Comparison of ENCODE assay signal across 22 cellular contexts in genomic region chr16:69318177-69318910, GRCh38. TPM values are rescaled to one million over a fixed set of nuclear protein-coding genes. Genes with fewer than 3 reads are reported as not detected.
A peak's percentile ranks its signal among the peaks of the same experiment; 100 is the strongest.
DNase-seq lines count a peak whose midpoint lies in the region; ATAC-seq, FAIRE-seq and TF ChIP-seq lines count a peak whose summit lies in the region.
"Had no signal": no experiment of that assay in that cellular context is flagged by ENCODE, and none has a peak within 500 bp of the region (broad histone marks: within the 10 kb centered on the region; RNA-seq: fewer than 3 reads in every experiment).

No MANE protein-coding gene starts in this region.

- H4K20me1 ChIP-seq in HepG2 (ENCODE audit: insufficient read depth, low read length), result peaks cover 4% of the 10 kb centered on the region; the same call in 1 of the 2 replicates

- peak overlapping the region; percentile 47 for H3K27ac Mint-ChIP-seq in activated T-cell treated with anti-CD3 and anti-CD28 coated beads, Interleukin-2, amount 50 U/mL, for 24 hours
- H3K27ac Mint-ChIP-seq in stimulated activated effector memory CD8-positive, alpha-beta T cell treated with anti-CD3 and anti-CD28 coated beads, Interleukin-12 subunit alpha, Interleukin-12 subunit beta, amount 100 ng/mL, for 72 hours, result peak overlapping the region; percentile 17

- H3K4me2 ChIP-seq in HepG2 (ENCODE audit: low read depth, low read length), result no peak overlapping the region

- H3K9me3 ChIP-seq in RWPE2 (ENCODE audit: severe bottlenecking) (no peaks in the 10 kb centered on the region), HepG2 (ENCODE audit: low read length) (no peaks in the 10 kb centered on the region), testis (no peaks in the 10 kb centered on the region)

- TF ChIP-seq EP300 in HepG2 (IDR thresholded peaks at IDR 0.05; ENCODE audit: low read depth in 2 of 2, low read length in 2 of 2) (no peak), HepG2 (CRISPR knock-in tag; IDR thresholded peaks at IDR 0.05; ENCODE audit: borderline replicate concordance) (no peak)

- H3K4me3 Mint-ChIP-seq in activated T-cell treated with anti-CD3 and anti-CD28 coated beads, Interleukin-2, amount 50 U/mL, for 24 hours, result no peak overlapping the region
- H3K4me3 Mint-ChIP-seq in stimulated activated effector memory CD8-positive, alpha-beta T cell treated with anti-CD3 and anti-CD28 coated beads, Interleukin-12 subunit alpha, Interleukin-12 subunit beta, amount 100 ng/mL, for 72 hours, result no peak overlapping the region
- H3K4me3 Mint-ChIP-seq: CD4-positive, alpha-beta memory T cell had no signal

- POLR2A ChIA-PET in HepG2 (lab: Yijun Ruan, JAX), result interaction anchor here (0.9 to 1.9 kb wide), 2 partner anchors 8 to 15 kb away, joined by 3 to 6 read pairs; no protein-coding TSS in a partner anchor

- intact Hi-C loops in HepG2 (cut with micrococcal nuclease; ENCODE audit: unreplicated experiment), result no loop called here
- intact Hi-C loops in testis (cut with DNase I; ENCODE audit: low total_unique reads), result no loop called here

- H3K27me3 Mint-ChIP-seq in activated T-cell treated with anti-CD3 and anti-CD28 coated beads, Interleukin-2, amount 50 U/mL, for 24 hours, result no peaks in the 10 kb centered on the region
- H3K27me3 Mint-ChIP-seq: CD4-positive, alpha-beta memory T cell had no signal

- BruUV-seq in HepG2 (replicated peaks; lab: Mats Ljungman, UMichigan), result no TSS peak

- in situ Hi-C loops in HepG2 (cut with HindIII; ENCODE audit: extremely low pct_ligation_motif_present, low pct_unique_long_range_greater_than_20kb), result no loop called here

- TF ChIP-seq RAD21 in HepG2 (CRISPR knock-in tag; IDR thresholded peaks at IDR 0.05), result no peak

- peaks cover 19% of the 10 kb centered on the region for H3K4me1 Mint-ChIP-seq in activated T-cell treated with anti-CD3 and anti-CD28 coated beads, Interleukin-2, amount 50 U/mL, for 24 hours (ENCODE audit: low read depth)
- H3K4me1 Mint-ChIP-seq in stimulated activated effector memory CD8-positive, alpha-beta T cell treated with anti-CD3 and anti-CD28 coated beads, Interleukin-12 subunit alpha, Interleukin-12 subunit beta, amount 100 ng/mL, for 72 hours, result peaks cover 32% of the 10 kb centered on the region

- no peak overlapping the region for H3K27ac ChIP-seq in RWPE2 (ENCODE audit: poor library complexity, severe bottlenecking)
- no peak overlapping the region for H3K27ac ChIP-seq in HepG2 (ENCODE audit: extremely low read length, insufficient read depth, low read length)
- no peak overlapping the region for H3K27ac ChIP-seq in testis
- H3K27ac ChIP-seq: GM23248 had no signal

- H3K4me1 ChIP-seq in RWPE2 (ENCODE audit: insufficient read depth, poor library complexity, severe bottlenecking) (no peaks in the 10 kb centered on the region), HepG2 (ENCODE audit: insufficient read depth, low read length) (peaks cover 12% of the 10 kb centered on the region), testis (no peaks in the 10 kb centered on the region)

- ATAC-seq in RWPE2 (ENCODE audit: low read depth), result 0 out of 3 replicates have a peak, but pooled peaks have one; percentile 16
- no peak for ATAC-seq in HepG2
- ATAC-seq in stimulated activated effector memory CD8-positive, alpha-beta T cell treated with anti-CD3 and anti-CD28 coated beads, Interleukin-12 subunit alpha, Interleukin-12 subunit beta, amount 100 ng/mL, for 72 hours, result no peak
- ATAC-seq: Panc1 had no signal

- H3K9me3 Mint-ChIP-seq in activated T-cell treated with anti-CD3 and anti-CD28 coated beads, Interleukin-2, amount 50 U/mL, for 24 hours, result no peaks in the 10 kb centered on the region
- no peaks in the 10 kb centered on the region for H3K9me3 Mint-ChIP-seq in stimulated activated effector memory CD8-positive, alpha-beta T cell treated with anti-CD3 and anti-CD28 coated beads, Interleukin-12 subunit alpha, Interleukin-12 subunit beta, amount 100 ng/mL, for 72 hours

- WGBS in HepG2 (ENCODE audit: low lambda C conversion rate), result 97% methylated on average over 29 of the region's 30 CpGs
- WGBS in testis, 2 donors, result 93 to 94% methylated on average over 24 to 30 of the region's 30 CpGs

- CTCF ChIA-PET in HepG2 (lab: Yijun Ruan, JAX; ENCODE audit: low intra/inter-chr PET ratio, low total read pairs), result no interaction called here

- H3K27me3 ChIP-seq in RWPE2 (ENCODE audit: insufficient read depth, poor library complexity, severe bottlenecking) (no peaks in the 10 kb centered on the region), HepG2 (ENCODE audit: control insufficient read depth in 1 of 2, insufficient read depth in 2 of 2, low read length in 2 of 2) (no peaks in the 10 kb centered on the region), testis (no peaks in the 10 kb centered on the region)

- H3K79me2 ChIP-seq in HepG2 (ENCODE audit: insufficient read depth, low read length), result peaks cover 12% of the 10 kb centered on the region

- no peak overlapping the region for H3K4me3 ChIP-seq in RWPE2 (ENCODE audit: severe bottlenecking)
- no peak overlapping the region for H3K4me3 ChIP-seq in HepG2 (replicated peaks in 1 of 3; ENCODE audit: insufficient read depth in 1 of 3, low read depth in 2 of 3, low read length in 3 of 3)
- H3K4me3 ChIP-seq in testis, result no peak overlapping the region
- H3K4me3 ChIP-seq: GM23248 had no signal

- H3K36me3 ChIP-seq in RWPE2 (ENCODE audit: low read depth) (peaks cover 93% of the 10 kb centered on the region), HepG2 (replicated peaks in 1 of 2; ENCODE audit: control insufficient read depth in 1 of 2, insufficient read depth in 2 of 2, low read length in 2 of 2) (peaks cover 56 to 80% of the 10 kb centered on the region in 2 experiments), testis (ENCODE audit: low read depth, missing control alignments) (no peaks in the 10 kb centered on the region)

- TF ChIP-seq CTCF in RWPE2 (IDR thresholded peaks at IDR 0.05; ENCODE audit: poor library complexity, severe bottlenecking) (no peak), HepG2 (CRISPR knock-in tag; IDR thresholded peaks at IDR 0.05) (no peak), testis (IDR thresholded peaks at IDR 0.05) (no peak)

- FAIRE-seq in HepG2 (lab: Jason Lieb, UNC), result no peak
- FAIRE-seq: D721Med, GM12891, GM18507 had no signal

- TF ChIP-seq POLR2A in HepG2 (IDR thresholded peaks at IDR 0.05; ENCODE audit: insufficient read depth in 1 of 2, low read depth in 2 of 2, low read length in 2 of 2) (0 out of 4 replicates have a peak, but pooled peaks of 1 of the 2 experiments have one; percentile 30), testis (IDR thresholded peaks at IDR 0.05) (no peak)

- H3K36me3 Mint-ChIP-seq in activated T-cell treated with anti-CD3 and anti-CD28 coated beads, Interleukin-2, amount 50 U/mL, for 24 hours (ENCODE audit: low read depth), result peaks cover 96% of the 10 kb centered on the region
- H3K36me3 Mint-ChIP-seq in stimulated activated effector memory CD8-positive, alpha-beta T cell treated with anti-CD3 and anti-CD28 coated beads, Interleukin-12 subunit alpha, Interleukin-12 subunit beta, amount 100 ng/mL, for 72 hours, result peaks cover 97% of the 10 kb centered on the region

- H3K9ac ChIP-seq in HepG2 (ENCODE audit: insufficient read depth, low read depth, low read length), result no peak overlapping the region
- H3K9ac ChIP-seq: GM23248 had no signal

- no peak overlapping the region for H2AFZ ChIP-seq in HepG2 (ENCODE audit: low read length)
- H2AFZ ChIP-seq: GM23248 had no signal

- peak; percentile 27 for DNase-seq in activated T-cell treated with anti-CD3 and anti-CD28 coated beads, Interleukin-2, amount 50 U/mL, for 24 hours
- DNase-seq in activated T-cell treated with anti-CD3 and anti-CD28 coated beads, Interleukin-2, amount 50 U/mL, for 1 hour, result no peak
- no peak for DNase-seq in RWPE2 (ENCODE audit: low spot score)
- no peak for DNase-seq in HepG2 (ENCODE audit: low spot score)
- no peak for DNase-seq in stimulated activated effector memory CD8-positive, alpha-beta T cell treated with anti-CD3 and anti-CD28 coated beads, Interleukin-12 subunit alpha, Interleukin-12 subunit beta, amount 100 ng/mL, for 72 hours (ENCODE audit: low spot score in 2 of 2)
- DNase-seq in cortex of kidney (lab: John Stamatoyannopoulos, UW), result no peak
- no peak for DNase-seq in cerebellum (ENCODE audit: low spot score)
- DNase-seq in testis, result no peak
- DNase-seq: GDM1, GM23248, NCI-H1048, NCI-H1436 treated with DMSO at 0.1 percent for 48 hours, NCI-H2081, NCI-H524, Right ventricle myocardium superior had no signal

RNA-seq across cellular contexts. Expression of gene VPS4A, which starts 7.2 kb away (rescaled TPM):
- total RNA-seq in HepG2 (2016; rRNA removed; fragmentation: Illumina TruSeq; extraction: Trizol), result 21.0 and 27.9 TPM in 2 replicates
- total RNA-seq in HepG2 (2016; cell fraction: cytosol; rRNA removed; fragmentation: Illumina TruSeq; extraction: Trizol; ENCODE audit: low read depth), result 22.9 and 26.6 TPM in 2 replicates
- 20.6 and 26.3 TPM in 2 replicates for total RNA-seq in HepG2 (2016; cell fraction: insoluble cytoplasmic fraction; rRNA removed; fragmentation: Illumina TruSeq; extraction: Trizol)
- 35.0 and 37.1 TPM in 2 replicates for total RNA-seq in HepG2 (2016; cell fraction: membrane; rRNA removed; fragmentation: Illumina TruSeq; extraction: Trizol)
- total RNA-seq in HepG2 (2016; cell fraction: nucleus; rRNA removed; fragmentation: Illumina TruSeq; extraction: Trizol), result 20.1 and 24.2 TPM in 2 replicates
- polyA plus RNA-seq in HepG2 (2011; rRNA removed), result 13.2 and 15.7 TPM in 2 replicates
- 13.5 TPM in 2 replicates for polyA plus RNA-seq in HepG2 (2011; cell fraction: cytosol; rRNA removed)
- 19.8 and 23.6 TPM in 2 replicates for polyA plus RNA-seq in HepG2 (2011; cell fraction: nucleus; rRNA removed)
- polyA plus RNA-seq in HepG2 (2012), result 35.1 and 39.0 TPM in 2 replicates
- polyA plus RNA-seq in HepG2 (2016; cell fraction: cytosol; fragmentation: Illumina TruSeq; extraction: Trizol; ENCODE audit: low read depth), result 17.7 and 22.9 TPM in 2 replicates
- polyA plus RNA-seq in HepG2 (2016; cell fraction: insoluble cytoplasmic fraction; fragmentation: Illumina TruSeq; extraction: Trizol; ENCODE audit: low read depth), result 25.9 and 27.3 TPM in 2 replicates
- polyA plus RNA-seq in HepG2 (2016; cell fraction: membrane; fragmentation: Illumina TruSeq; extraction: Trizol; ENCODE audit: low read depth), result 29.1 and 33.5 TPM in 2 replicates
- 40.5 and 45.1 TPM in 2 replicates for polyA plus RNA-seq in HepG2 (2016; cell fraction: nucleus; fragmentation: Illumina TruSeq; extraction: Trizol; ENCODE audit: insufficient read depth, low read depth)
- polyA minus RNA-seq in HepG2 (2011; rRNA and poly(A)+ RNA removed; ENCODE audit: low replicate concordance), result 26.2 and 31.9 TPM in 2 replicates
- 8.4 and 11.2 TPM in 2 replicates for polyA minus RNA-seq in HepG2 (2011; cell fraction: cytosol; rRNA and poly(A)+ RNA removed)
- polyA minus RNA-seq in HepG2 (2011; cell fraction: nucleus; rRNA and poly(A)+ RNA removed), result 15.3 and 19.3 TPM in 2 replicates
- total RNA-seq in cerebellum, result 25.4 TPM
- total RNA-seq in testis, result 10 to 100 TPM; 39.8 to 43.1 TPM
- polyA plus RNA-seq in testis (ENCODE audit: insufficient read depth, low read depth, low replicate concordance), result 31.9 TPM

RNA-seq across cellular contexts. Expression of gene PDF, which starts 12.0 kb away (rescaled TPM):
- total RNA-seq in HepG2 (2016; rRNA removed; fragmentation: Illumina TruSeq; extraction: Trizol) (26.8 and 48.8 TPM in 2 replicates), cerebellum (7.7 TPM), testis (10 to 100 TPM; 25.7 to 27.9 TPM)
- 18.2 and 24.6 TPM in 2 replicates for total RNA-seq in HepG2 (2016; cell fraction: cytosol; rRNA removed; fragmentation: Illumina TruSeq; extraction: Trizol; ENCODE audit: low read depth)
- 28.5 and 44.0 TPM in 2 replicates for total RNA-seq in HepG2 (2016; cell fraction: insoluble cytoplasmic fraction; rRNA removed; fragmentation: Illumina TruSeq; extraction: Trizol)
- 38.4 and 44.7 TPM in 2 replicates for total RNA-seq in HepG2 (2016; cell fraction: membrane; rRNA removed; fragmentation: Illumina TruSeq; extraction: Trizol)
- total RNA-seq in HepG2 (2016; cell fraction: nucleus; rRNA removed; fragmentation: Illumina TruSeq; extraction: Trizol), result 29.9 and 30.3 TPM in 2 replicates
- polyA plus RNA-seq in HepG2 (2011; rRNA removed) (12.4 and 15.5 TPM in 2 replicates), testis (ENCODE audit: insufficient read depth, low read depth, low replicate concordance) (3.9 TPM)
- polyA plus RNA-seq in HepG2 (2011; cell fraction: cytosol; rRNA removed), result 22.8 and 23.1 TPM in 2 replicates
- polyA plus RNA-seq in HepG2 (2011; cell fraction: nucleus; rRNA removed), result 24.7 and 25.0 TPM in 2 replicates
- polyA plus RNA-seq in HepG2 (2012), result 6.4 and 8.7 TPM in 2 replicates
- 23.5 and 29.1 TPM in 2 replicates for polyA plus RNA-seq in HepG2 (2016; cell fraction: cytosol; fragmentation: Illumina TruSeq; extraction: Trizol; ENCODE audit: low read depth)
- 23.7 and 27.1 TPM in 2 replicates for polyA plus RNA-seq in HepG2 (2016; cell fraction: insoluble cytoplasmic fraction; fragmentation: Illumina TruSeq; extraction: Trizol; ENCODE audit: low read depth)
- polyA plus RNA-seq in HepG2 (2016; cell fraction: membrane; fragmentation: Illumina TruSeq; extraction: Trizol; ENCODE audit: low read depth), result 21.1 and 25.6 TPM in 2 replicates
- polyA plus RNA-seq in HepG2 (2016; cell fraction: nucleus; fragmentation: Illumina TruSeq; extraction: Trizol; ENCODE audit: insufficient read depth, low read depth), result 37.8 and 54.6 TPM in 2 replicates
- 4.4 and 16.0 TPM in 2 replicates for polyA minus RNA-seq in HepG2 (2011; rRNA and poly(A)+ RNA removed; ENCODE audit: low replicate concordance)
- polyA minus RNA-seq in HepG2 (2011; cell fraction: cytosol; rRNA and poly(A)+ RNA removed), result 15.6 and 19.5 TPM in 2 replicates
- 6.3 and 19.4 TPM in 2 replicates for polyA minus RNA-seq in HepG2 (2011; cell fraction: nucleus; rRNA and poly(A)+ RNA removed)

RNA-seq across cellular contexts. Expression of gene COG8, which starts 21.0 kb away (rescaled TPM):
- total RNA-seq in HepG2 (2016; rRNA removed; fragmentation: Illumina TruSeq; extraction: Trizol), result 52.1 and 55.3 TPM in 2 replicates
- 10.7 and 10.9 TPM in 2 replicates for total RNA-seq in HepG2 (2016; cell fraction: cytosol; rRNA removed; fragmentation: Illumina TruSeq; extraction: Trizol; ENCODE audit: low read depth)
- total RNA-seq in HepG2 (2016; cell fraction: insoluble cytoplasmic fraction; rRNA removed; fragmentation: Illumina TruSeq; extraction: Trizol), result 51.4 and 55.0 TPM in 2 replicates
- 19.3 and 21.7 TPM in 2 replicates for total RNA-seq in HepG2 (2016; cell fraction: membrane; rRNA removed; fragmentation: Illumina TruSeq; extraction: Trizol)
- total RNA-seq in HepG2 (2016; cell fraction: nucleus; rRNA removed; fragmentation: Illumina TruSeq; extraction: Trizol), result 36.9 and 39.9 TPM in 2 replicates
- polyA plus RNA-seq in HepG2 (2011; rRNA removed), result 45.5 and 53.9 TPM in 2 replicates
- 41.6 and 42.2 TPM in 2 replicates for polyA plus RNA-seq in HepG2 (2011; cell fraction: cytosol; rRNA removed)
- 54.2 and 55.8 TPM in 2 replicates for polyA plus RNA-seq in HepG2 (2011; cell fraction: nucleus; rRNA removed)
- 25.6 and 25.8 TPM in 2 replicates for polyA plus RNA-seq in HepG2 (2012)
- 4.5 and 4.6 TPM in 2 replicates for polyA plus RNA-seq in HepG2 (2016; cell fraction: cytosol; fragmentation: Illumina TruSeq; extraction: Trizol; ENCODE audit: low read depth)
- 43.6 and 45.3 TPM in 2 replicates for polyA plus RNA-seq in HepG2 (2016; cell fraction: insoluble cytoplasmic fraction; fragmentation: Illumina TruSeq; extraction: Trizol; ENCODE audit: low read depth)
- polyA plus RNA-seq in HepG2 (2016; cell fraction: membrane; fragmentation: Illumina TruSeq; extraction: Trizol; ENCODE audit: low read depth), result 8.1 and 10.3 TPM in 2 replicates
- 58.0 and 62.4 TPM in 2 replicates for polyA plus RNA-seq in HepG2 (2016; cell fraction: nucleus; fragmentation: Illumina TruSeq; extraction: Trizol; ENCODE audit: insufficient read depth, low read depth)
- polyA minus RNA-seq in HepG2 (2011; rRNA and poly(A)+ RNA removed; ENCODE audit: low replicate concordance), result 107 and 148 TPM in 2 replicates
- polyA minus RNA-seq in HepG2 (2011; cell fraction: cytosol; rRNA and poly(A)+ RNA removed), result 58.2 and 58.3 TPM in 2 replicates
- 63.6 and 70.5 TPM in 2 replicates for polyA minus RNA-seq in HepG2 (2011; cell fraction: nucleus; rRNA and poly(A)+ RNA removed)
- total RNA-seq in cerebellum, result 41.4 TPM
- total RNA-seq in testis, result 10 to 100 TPM; 90.8 to 96.6 TPM
- 74.1 TPM for polyA plus RNA-seq in testis (ENCODE audit: insufficient read depth, low read depth, low replicate concordance)

RNA-seq across cellular contexts. Expression of gene NIP7, which starts 21.2 kb away (rescaled TPM):
- 114 and 144 TPM in 2 replicates for total RNA-seq in HepG2 (2016; rRNA removed; fragmentation: Illumina TruSeq; extraction: Trizol)
- total RNA-seq in HepG2 (2016; cell fraction: cytosol; rRNA removed; fragmentation: Illumina TruSeq; extraction: Trizol; ENCODE audit: low read depth), result 18.2 and 22.3 TPM in 2 replicates
- total RNA-seq in HepG2 (2016; cell fraction: insoluble cytoplasmic fraction; rRNA removed; fragmentation: Illumina TruSeq; extraction: Trizol), result 111 and 158 TPM in 2 replicates
- 44.6 and 49.9 TPM in 2 replicates for total RNA-seq in HepG2 (2016; cell fraction: membrane; rRNA removed; fragmentation: Illumina TruSeq; extraction: Trizol)
- 41.5 and 45.6 TPM in 2 replicates for total RNA-seq in HepG2 (2016; cell fraction: nucleus; rRNA removed; fragmentation: Illumina TruSeq; extraction: Trizol)
- polyA plus RNA-seq in HepG2 (2011; rRNA removed), result 14.0 and 15.3 TPM in 2 replicates
- polyA plus RNA-seq in HepG2 (2011; cell fraction: cytosol; rRNA removed), result 14.2 and 20.2 TPM in 2 replicates
- polyA plus RNA-seq in HepG2 (2011; cell fraction: nucleus; rRNA removed), result 6.7 and 10.3 TPM in 2 replicates
- 36.0 and 46.6 TPM in 2 replicates for polyA plus RNA-seq in HepG2 (2012)
- 8.3 and 9.9 TPM in 2 replicates for polyA plus RNA-seq in HepG2 (2016; cell fraction: cytosol; fragmentation: Illumina TruSeq; extraction: Trizol; ENCODE audit: low read depth)
- 140 and 161 TPM in 2 replicates for polyA plus RNA-seq in HepG2 (2016; cell fraction: insoluble cytoplasmic fraction; fragmentation: Illumina TruSeq; extraction: Trizol; ENCODE audit: low read depth)
- 25.6 and 25.8 TPM in 2 replicates for polyA plus RNA-seq in HepG2 (2016; cell fraction: membrane; fragmentation: Illumina TruSeq; extraction: Trizol; ENCODE audit: low read depth)
- 69.5 and 74.1 TPM in 2 replicates for polyA plus RNA-seq in HepG2 (2016; cell fraction: nucleus; fragmentation: Illumina TruSeq; extraction: Trizol; ENCODE audit: insufficient read depth, low read depth)
- polyA minus RNA-seq in HepG2 (2011; rRNA and poly(A)+ RNA removed; ENCODE audit: low replicate concordance), result 18.1 and 22.6 TPM in 2 replicates
- 14.7 and 15.0 TPM in 2 replicates for polyA minus RNA-seq in HepG2 (2011; cell fraction: cytosol; rRNA and poly(A)+ RNA removed)
- polyA minus RNA-seq in HepG2 (2011; cell fraction: nucleus; rRNA and poly(A)+ RNA removed), result 21.9 and 26.0 TPM in 2 replicates
- total RNA-seq in cerebellum, result 10.4 TPM
- 10 to 100 TPM; 16.2 to 17.2 TPM for total RNA-seq in testis
- 22.4 TPM for polyA plus RNA-seq in testis (ENCODE audit: insufficient read depth, low read depth, low replicate concordance)

RNA-seq across cellular contexts. Expression of gene TMED6, which starts 33.2 kb away (rescaled TPM):
- 6.4 and 14.4 TPM in 2 replicates for total RNA-seq in HepG2 (2016; rRNA removed; fragmentation: Illumina TruSeq; extraction: Trizol)
- total RNA-seq in HepG2 (2016; cell fraction: cytosol; rRNA removed; fragmentation: Illumina TruSeq; extraction: Trizol; ENCODE audit: low read depth), result 2.9 and 4.8 TPM in 2 replicates
- total RNA-seq in HepG2 (2016; cell fraction: insoluble cytoplasmic fraction; rRNA removed; fragmentation: Illumina TruSeq; extraction: Trizol), result 9.7 and 13.1 TPM in 2 replicates
- 4.0 and 4.4 TPM in 2 replicates for total RNA-seq in HepG2 (2016; cell fraction: membrane; rRNA removed; fragmentation: Illumina TruSeq; extraction: Trizol)
- total RNA-seq in HepG2 (2016; cell fraction: nucleus; rRNA removed; fragmentation: Illumina TruSeq; extraction: Trizol), result 9.6 and 11.2 TPM in 2 replicates
- 9.8 and 10.5 TPM in 2 replicates for polyA plus RNA-seq in HepG2 (2011; rRNA removed)
- polyA plus RNA-seq in HepG2 (2011; cell fraction: cytosol; rRNA removed), result 8.0 and 12.8 TPM in 2 replicates
- 3.0 and 4.5 TPM in 2 replicates for polyA plus RNA-seq in HepG2 (2011; cell fraction: nucleus; rRNA removed)
- polyA plus RNA-seq in HepG2 (2012), result 6.0 and 10.3 TPM in 2 replicates
- polyA plus RNA-seq in HepG2 (2016; cell fraction: cytosol; fragmentation: Illumina TruSeq; extraction: Trizol; ENCODE audit: low read depth), result 3.8 and 4.3 TPM in 2 replicates
- polyA plus RNA-seq in HepG2 (2016; cell fraction: insoluble cytoplasmic fraction; fragmentation: Illumina TruSeq; extraction: Trizol; ENCODE audit: low read depth), result 7.5 and 10.5 TPM in 2 replicates
- 3.5 and 4.2 TPM in 2 replicates for polyA plus RNA-seq in HepG2 (2016; cell fraction: membrane; fragmentation: Illumina TruSeq; extraction: Trizol; ENCODE audit: low read depth)
- polyA plus RNA-seq in HepG2 (2016; cell fraction: nucleus; fragmentation: Illumina TruSeq; extraction: Trizol; ENCODE audit: insufficient read depth, low read depth), result 17.8 and 20.3 TPM in 2 replicates
- polyA minus RNA-seq in HepG2 (2011; rRNA and poly(A)+ RNA removed; ENCODE audit: low replicate concordance), result 1.3 and 10.3 TPM in 2 replicates
- polyA minus RNA-seq in HepG2 (2011; cell fraction: cytosol; rRNA and poly(A)+ RNA removed), result 1.6 and 2.7 TPM in 2 replicates
- 6.2 and 6.7 TPM in 2 replicates for polyA minus RNA-seq in HepG2 (2011; cell fraction: nucleus; rRNA and poly(A)+ RNA removed)
- not detected for total RNA-seq in cerebellum
- 1 to 10 TPM in 1 of 2 donors, not detected in 1; 1.4 TPM for total RNA-seq in testis
- 1.6 TPM for polyA plus RNA-seq in testis (ENCODE audit: insufficient read depth, low read depth, low replicate concordance)
- total RNA-seq: A172, GM23248, Right ventricle myocardium superior had no signal
- polyA plus RNA-seq: BJ had no signal
